ENCODE assay signal across 1 cellular context in genomic region chr3:108552267-108553159, GRCh38.
TF ChIP-seq lines count a peak whose summit lies in the region.

No MANE protein-coding gene starts in this region.

TF ChIP-seq in HepG2, 621 proteins besides CTCF, POLR2A, EP300 and RAD21:
- no peak for TF ChIP-seq ZBTB39 (CRISPR knock-in tag; IDR thresholded peaks at IDR 0.05)
- TF ChIP-seq SMC3 (IDR thresholded peaks at IDR 0.05; ENCODE audit: low read length), result peak; percentile 29; the same call in 1 of the 2 replicates
- TF ChIP-seq STAG1 (CRISPR knock-in tag; IDR thresholded peaks at IDR 0.05), result peak; percentile 34; the same call in 1 of the 2 replicates
